In genomic region chr20:10540636-10541493, GRCh38 we compare ENCODE assay signal across 1 cellular context.
TF ChIP-seq lines count a peak whose summit lies in the region.

No MANE protein-coding gene starts in this region.

TF ChIP-seq in GM23338, 12 proteins besides CTCF, POLR2A, EP300 and RAD21 (continued from another document):
- no peak for TF ChIP-seq ZNF462 (CRISPR knock-in tag; IDR thresholded peaks at IDR 0.05)
- no peak for TF ChIP-seq CREB1 (CRISPR knock-in tag; IDR thresholded peaks at IDR 0.05; ENCODE audit: low read depth)
- TF ChIP-seq EZH2 (IDR thresholded peaks at IDR 0.05; ENCODE audit: low read depth, unreplicated experiment): no peak
- no peak for TF ChIP-seq ZNF114 (CRISPR knock-in tag; IDR thresholded peaks at IDR 0.05)
- TF ChIP-seq ETS1 (IDR thresholded peaks at IDR 0.05): no peak
- TF ChIP-seq JUNB (IDR thresholded peaks at IDR 0.05; ENCODE audit: unreplicated experiment): no peak
